In genomic region chr22:16793831-16794230, GRCh38 we compare ENCODE assay signal across 2 cellular contexts.
TF ChIP-seq lines count a peak whose summit lies in the region.

No MANE protein-coding gene starts in this region.

TF ChIP-seq in GM23338, 12 proteins besides CTCF, POLR2A, EP300 and RAD21:
- no peak for TF ChIP-seq REST (IDR thresholded peaks at IDR 0.05; ENCODE audit: unreplicated experiment)
- TF ChIP-seq ETS1 (IDR thresholded peaks at IDR 0.05) = no peak
- TF ChIP-seq JUNB (IDR thresholded peaks at IDR 0.05; ENCODE audit: unreplicated experiment) = no peak
- TF ChIP-seq CREB1 (CRISPR knock-in tag; IDR thresholded peaks at IDR 0.05; ENCODE audit: low read depth) = no peak
- no peak for TF ChIP-seq ZNF331 (CRISPR knock-in tag; IDR thresholded peaks at IDR 0.05; ENCODE audit: low read depth)
- no peak for TF ChIP-seq EZH2phosphoT487 (IDR thresholded peaks at IDR 0.05; ENCODE audit: unreplicated experiment)
- TF ChIP-seq EZH2 (IDR thresholded peaks at IDR 0.05; ENCODE audit: low read depth, unreplicated experiment) = no peak
- no peak for TF ChIP-seq ZNF114 (CRISPR knock-in tag; IDR thresholded peaks at IDR 0.05)
- no peak for TF ChIP-seq ZNF462 (CRISPR knock-in tag; IDR thresholded peaks at IDR 0.05)
- TF ChIP-seq NANOG (IDR thresholded peaks at IDR 0.05; ENCODE audit: borderline replicate concordance) = no peak
- no peak for TF ChIP-seq STAT1 (IDR thresholded peaks at IDR 0.05; ENCODE audit: unreplicated experiment)
- TF ChIP-seq POLR2AphosphoS5 (IDR thresholded peaks at IDR 0.05; ENCODE audit: low read depth) = no peak
TF ChIP-seq in GM23338: peak in this region for 0.

TF ChIP-seq in K562, 482 proteins besides CTCF, POLR2A, EP300 and RAD21:
- TF ChIP-seq CAMTA2 (CRISPR knock-in tag; conservative IDR thresholded peaks at IDR 0.05) (peak; percentile 72; the same call in 1 of the 2 replicates), ZZZ3 (IDR thresholded peaks at IDR 0.05) (no peak), ELF2 (CRISPR knock-in tag; IDR thresholded peaks at IDR 0.05) (peak; percentile 64; the same call in 1 of the 2 replicates), CBFB (CRISPR knock-in tag; IDR thresholded peaks at IDR 0.05) (no peak), CUX1 (CRISPR knock-in tag; IDR thresholded peaks at IDR 0.05) (no peak), ZNF280B (CRISPR knock-in tag; IDR thresholded peaks at IDR 0.05) (0 out of 2 replicates have a peak, but pooled peaks have one; percentile 57), ELF4 (CRISPR knock-in tag; IDR thresholded peaks at IDR 0.05) (no peak), FOXJ3 (CRISPR knock-in tag; IDR thresholded peaks at IDR 0.05) (peak; percentile 6; the same call in 1 of the 2 replicates), SREBF1 (IDR thresholded peaks at IDR 0.05; ENCODE audit: borderline replicate concordance, low read depth, low read length) (no peak), ZNF766 (CRISPR knock-in tag; conservative IDR thresholded peaks at IDR 0.05) (no peak)
